Comparison of ENCODE assay signal across 1 cellular context in the genomic region with DNA sequence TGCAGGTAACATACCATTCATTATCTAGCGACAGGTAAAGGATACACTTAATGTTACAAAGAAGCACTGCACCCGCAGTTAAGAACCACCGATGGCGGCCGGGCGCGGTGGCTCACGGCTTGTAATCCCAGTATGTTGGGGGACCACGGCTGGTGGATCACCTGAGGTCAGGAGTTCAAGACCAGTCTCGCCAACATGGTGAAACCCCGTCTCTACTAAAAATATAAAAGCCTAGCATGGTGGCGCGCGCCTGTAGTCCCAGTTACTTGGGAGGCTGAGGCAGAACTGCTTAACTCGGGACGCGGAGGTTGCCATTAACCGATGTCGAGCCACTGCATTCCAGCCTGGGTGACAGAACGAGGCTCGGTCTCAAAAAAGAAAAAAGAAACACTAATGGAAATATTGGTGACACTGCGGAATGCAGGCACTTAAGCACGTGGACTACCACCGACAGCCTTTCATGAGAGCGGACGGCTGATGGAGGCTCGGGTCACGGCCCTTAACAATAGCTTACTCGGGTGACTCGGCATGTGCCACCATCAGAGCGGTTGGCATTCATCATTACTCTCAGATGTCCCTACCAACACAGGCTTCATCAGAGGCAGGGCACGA.
TF ChIP-seq lines count a peak whose summit lies in the region.

No MANE protein-coding gene starts in this region.

TF ChIP-seq in K562, 482 proteins besides CTCF, POLR2A, EP300 and RAD21 (continues in another document):
- TF ChIP-seq DDX20 (tag; IDR thresholded peaks at IDR 0.05; ENCODE audit: low read depth) (no peak), DMBX1 (CRISPR knock-in tag; IDR thresholded peaks at IDR 0.05; ENCODE audit: borderline replicate concordance) (0 out of 2 replicates have a peak, but pooled peaks have one; percentile 26), PYGO2 (tag; IDR thresholded peaks at IDR 0.05) (peak; percentile 12; the same call in 1 of the 2 replicates), EHMT2 (IDR thresholded peaks at IDR 0.05) (no peak), TCF7L2 (IDR thresholded peaks at IDR 0.05; ENCODE audit: low read depth, low read length) (no peak), ZNF507 (tag; conservative IDR thresholded peaks at IDR 0.05) (no peak), ZNF551 (CRISPR knock-in tag; IDR thresholded peaks at IDR 0.05) (0 out of 2 replicates have a peak, but pooled peaks have one; percentile 0), SRF (CRISPR knock-in tag; IDR thresholded peaks at IDR 0.05) (peak in 1 of 2 experiments; percentile 50; a peak in 1 of 4 replicates), BRD4 (IDR thresholded peaks at IDR 0.05) (no peak; the same call in 1 of the 2 replicates), ZNF316 (IDR thresholded peaks at IDR 0.05) (peak; percentile 38; the same call in 1 of the 2 replicates), RBM25 (IDR thresholded peaks at IDR 0.05; ENCODE audit: low read depth, low read length, severe bottlenecking) (peak; percentile 42), ZC3H4 (CRISPR knock-in tag; IDR thresholded peaks at IDR 0.05; ENCODE audit: borderline replicate concordance) (no peak; the same call in none of the 2 replicates), RBFOX2 (IDR thresholded peaks at IDR 0.05; ENCODE audit: low read depth, low read length) (0 out of 2 replicates have a peak, but pooled peaks have one; percentile 85), NFIX (CRISPR knock-in tag; IDR thresholded peaks at IDR 0.05; ENCODE audit: low read depth) (no peak), ZNF644 (tag; IDR thresholded peaks at IDR 0.05; ENCODE audit: low read depth) (peak; percentile 53; the same call in 1 of the 2 replicates), SNRNP70 (optimal IDR thresholded peaks at IDR 0.05; ENCODE audit: low read depth, low read length) (peak; percentile 100), RBM14 (IDR thresholded peaks at IDR 0.05; ENCODE audit: borderline replicate concordance, insufficient read depth, low read depth, low read length) (no peak), ZNF354B (CRISPR knock-in tag; IDR thresholded peaks at IDR 0.05) (no peak), ZNF408 (CRISPR knock-in tag; IDR thresholded peaks at IDR 0.05; ENCODE audit: low read depth) (no peak), SRSF3 (IDR thresholded peaks at IDR 0.05; ENCODE audit: insufficient read depth, low read length) (0 out of 2 replicates have a peak, but pooled peaks have one; percentile 48), ZNF695 (CRISPR knock-in tag; IDR thresholded peaks at IDR 0.05) (0 out of 2 replicates have a peak, but pooled peaks have one; percentile 22), KLF6 (CRISPR knock-in tag; IDR thresholded peaks at IDR 0.05; ENCODE audit: borderline replicate concordance) (no peak), ETS2 (tag; IDR thresholded peaks at IDR 0.05; ENCODE audit: borderline replicate concordance, poor library complexity, severe bottlenecking) (no peak), ZBTB1 (CRISPR knock-in tag; IDR thresholded peaks at IDR 0.05; ENCODE audit: borderline replicate concordance, low read depth) (peak; percentile 81), SMARCA5 (IDR thresholded peaks at IDR 0.05) (0 out of 2 replicates have a peak, but pooled peaks have one; percentile 20), SIN3A (IDR thresholded peaks at IDR 0.05; ENCODE audit: borderline replicate concordance in 2 of 2, control insufficient read depth in 1 of 2, low read depth in 2 of 2, low read length in 2 of 2) (peak in 1 of 2 experiments; percentile 66; a peak in 2 of 4 replicates), ZNF121 (CRISPR knock-in tag; conservative IDR thresholded peaks at IDR 0.05) (no peak), POLR2AphosphoS2 (IDR thresholded peaks at IDR 0.05; ENCODE audit: low read length) (peak; percentile 21; the same call in 1 of the 2 replicates), BRCA1 (IDR thresholded peaks at IDR 0.05) (no peak), BRCA1 (CRISPR knock-in tag; IDR thresholded peaks at IDR 0.05) (peak; percentile 83; the same call in 1 of the 2 replicates), PRMT5 (CRISPR knock-in tag; IDR thresholded peaks at IDR 0.05) (no peak; the same call in 1 of the 2 replicates), KLF16 (IDR thresholded peaks at IDR 0.05) (no peak), BCOR (IDR thresholded peaks at IDR 0.05) (no peak), HNRNPL (IDR thresholded peaks at IDR 0.05; ENCODE audit: low read depth, low read length) (peak; percentile 94), ZNF431 (CRISPR knock-in tag; IDR thresholded peaks at IDR 0.05) (0 out of 2 replicates have a peak, but pooled peaks have one; percentile 15), OTX1 (CRISPR knock-in tag; IDR thresholded peaks at IDR 0.05) (no peak), HEY1 (CRISPR knock-in tag; IDR thresholded peaks at IDR 0.05; ENCODE audit: borderline replicate concordance) (no peak), NR3C1 (CRISPR knock-in tag; IDR thresholded peaks at IDR 0.05) (peak; percentile 78; the same call in 1 of the 2 replicates), ZNF224 (CRISPR knock-in tag; IDR thresholded peaks at IDR 0.05) (no peak), POLR2G (IDR thresholded peaks at IDR 0.05; ENCODE audit: low read depth, low read length) (peak; percentile 74), RBM34 (IDR thresholded peaks at IDR 0.05; ENCODE audit: borderline replicate concordance, insufficient read depth, low read length) (no peak), ESRRB (CRISPR knock-in tag; IDR thresholded peaks at IDR 0.05; ENCODE audit: borderline replicate concordance) (no peak), ZZZ3 (IDR thresholded peaks at IDR 0.05) (no peak), THRAP3 (IDR thresholded peaks at IDR 0.05; ENCODE audit: borderline replicate concordance) (0 out of 2 replicates have a peak, but pooled peaks have one; percentile 80), PHB2 (IDR thresholded peaks at IDR 0.05; ENCODE audit: low read depth) (peak; percentile 8; the same call in 1 of the 2 replicates), MTA3 (IDR thresholded peaks at IDR 0.05; ENCODE audit: borderline replicate concordance) (no peak), HCFC1 (IDR thresholded peaks at IDR 0.05; ENCODE audit: low read depth, low read length) (no peak), ESRRA (IDR thresholded peaks at IDR 0.05; ENCODE audit: borderline replicate concordance, low read depth) (no peak), MYBL2 (IDR thresholded peaks at IDR 0.05; ENCODE audit: low read depth) (no peak), MYBL2 (CRISPR knock-in tag; IDR thresholded peaks at IDR 0.05; ENCODE audit: borderline replicate concordance) (no peak), EWSR1 (IDR thresholded peaks at IDR 0.05; ENCODE audit: borderline replicate concordance, low read depth, partially characterized antibody) (no peak), BDP1 (IDR thresholded peaks at IDR 0.05; ENCODE audit: insufficient read depth, insufficient read length) (no peak)
- TF ChIP-seq, protein P1, sequence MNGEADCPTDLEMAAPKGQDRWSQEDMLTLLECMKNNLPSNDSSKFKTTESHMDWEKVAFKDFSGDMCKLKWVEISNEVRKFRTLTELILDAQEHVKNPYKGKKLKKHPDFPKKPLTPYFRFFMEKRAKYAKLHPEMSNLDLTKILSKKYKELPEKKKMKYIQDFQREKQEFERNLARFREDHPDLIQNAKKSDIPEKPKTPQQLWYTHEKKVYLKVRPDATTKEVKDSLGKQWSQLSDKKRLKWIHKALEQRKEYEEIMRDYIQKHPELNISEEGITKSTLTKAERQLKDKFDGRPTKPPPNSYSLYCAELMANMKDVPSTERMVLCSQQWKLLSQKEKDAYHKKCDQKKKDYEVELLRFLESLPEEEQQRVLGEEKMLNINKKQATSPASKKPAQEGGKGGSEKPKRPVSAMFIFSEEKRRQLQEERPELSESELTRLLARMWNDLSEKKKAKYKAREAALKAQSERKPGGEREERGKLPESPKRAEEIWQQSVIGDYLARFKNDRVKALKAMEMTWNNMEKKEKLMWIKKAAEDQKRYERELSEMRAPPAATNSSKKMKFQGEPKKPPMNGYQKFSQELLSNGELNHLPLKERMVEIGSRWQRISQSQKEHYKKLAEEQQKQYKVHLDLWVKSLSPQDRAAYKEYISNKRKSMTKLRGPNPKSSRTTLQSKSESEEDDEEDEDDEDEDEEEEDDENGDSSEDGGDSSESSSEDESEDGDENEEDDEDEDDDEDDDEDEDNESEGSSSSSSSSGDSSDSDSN (IDR thresholded peaks at IDR 0.05; ENCODE audit: borderline replicate concordance in 1 of 2, low read depth in 2 of 2, low read length in 2 of 2) = no peak
- TF ChIP-seq, protein P2, sequence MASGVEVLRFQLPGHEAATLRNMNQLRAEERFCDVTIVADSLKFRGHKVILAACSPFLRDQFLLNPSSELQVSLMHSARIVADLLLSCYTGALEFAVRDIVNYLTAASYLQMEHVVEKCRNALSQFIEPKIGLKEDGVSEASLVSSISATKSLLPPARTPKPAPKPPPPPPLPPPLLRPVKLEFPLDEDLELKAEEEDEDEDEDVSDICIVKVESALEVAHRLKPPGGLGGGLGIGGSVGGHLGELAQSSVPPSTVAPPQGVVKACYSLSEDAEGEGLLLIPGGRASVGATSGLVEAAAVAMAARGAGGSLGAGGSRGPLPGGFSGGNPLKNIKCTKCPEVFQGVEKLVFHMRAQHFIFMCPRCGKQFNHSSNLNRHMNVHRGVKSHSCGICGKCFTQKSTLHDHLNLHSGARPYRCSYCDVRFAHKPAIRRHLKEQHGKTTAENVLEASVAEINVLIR (CRISPR knock-in tag; IDR thresholded peaks at IDR 0.05) = no peak
- TF ChIP-seq, protein P3, sequence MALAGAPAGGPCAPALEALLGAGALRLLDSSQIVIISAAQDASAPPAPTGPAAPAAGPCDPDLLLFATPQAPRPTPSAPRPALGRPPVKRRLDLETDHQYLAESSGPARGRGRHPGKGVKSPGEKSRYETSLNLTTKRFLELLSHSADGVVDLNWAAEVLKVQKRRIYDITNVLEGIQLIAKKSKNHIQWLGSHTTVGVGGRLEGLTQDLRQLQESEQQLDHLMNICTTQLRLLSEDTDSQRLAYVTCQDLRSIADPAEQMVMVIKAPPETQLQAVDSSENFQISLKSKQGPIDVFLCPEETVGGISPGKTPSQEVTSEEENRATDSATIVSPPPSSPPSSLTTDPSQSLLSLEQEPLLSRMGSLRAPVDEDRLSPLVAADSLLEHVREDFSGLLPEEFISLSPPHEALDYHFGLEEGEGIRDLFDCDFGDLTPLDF (CRISPR knock-in tag; IDR thresholded peaks at IDR 0.05) = peak; percentile 86
- TF ChIP-seq, protein P4, sequence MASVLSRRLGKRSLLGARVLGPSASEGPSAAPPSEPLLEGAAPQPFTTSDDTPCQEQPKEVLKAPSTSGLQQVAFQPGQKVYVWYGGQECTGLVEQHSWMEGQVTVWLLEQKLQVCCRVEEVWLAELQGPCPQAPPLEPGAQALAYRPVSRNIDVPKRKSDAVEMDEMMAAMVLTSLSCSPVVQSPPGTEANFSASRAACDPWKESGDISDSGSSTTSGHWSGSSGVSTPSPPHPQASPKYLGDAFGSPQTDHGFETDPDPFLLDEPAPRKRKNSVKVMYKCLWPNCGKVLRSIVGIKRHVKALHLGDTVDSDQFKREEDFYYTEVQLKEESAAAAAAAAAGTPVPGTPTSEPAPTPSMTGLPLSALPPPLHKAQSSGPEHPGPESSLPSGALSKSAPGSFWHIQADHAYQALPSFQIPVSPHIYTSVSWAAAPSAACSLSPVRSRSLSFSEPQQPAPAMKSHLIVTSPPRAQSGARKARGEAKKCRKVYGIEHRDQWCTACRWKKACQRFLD (CRISPR knock-in tag; IDR thresholded peaks at IDR 0.05) = peak; percentile 88
- TF ChIP-seq, protein P5, sequence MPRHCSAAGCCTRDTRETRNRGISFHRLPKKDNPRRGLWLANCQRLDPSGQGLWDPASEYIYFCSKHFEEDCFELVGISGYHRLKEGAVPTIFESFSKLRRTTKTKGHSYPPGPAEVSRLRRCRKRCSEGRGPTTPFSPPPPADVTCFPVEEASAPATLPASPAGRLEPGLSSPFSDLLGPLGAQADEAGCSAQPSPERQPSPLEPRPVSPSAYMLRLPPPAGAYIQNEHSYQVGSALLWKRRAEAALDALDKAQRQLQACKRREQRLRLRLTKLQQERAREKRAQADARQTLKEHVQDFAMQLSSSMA (CRISPR knock-in tag; IDR thresholded peaks at IDR 0.05) = no peak
- TF ChIP-seq, protein P6, sequence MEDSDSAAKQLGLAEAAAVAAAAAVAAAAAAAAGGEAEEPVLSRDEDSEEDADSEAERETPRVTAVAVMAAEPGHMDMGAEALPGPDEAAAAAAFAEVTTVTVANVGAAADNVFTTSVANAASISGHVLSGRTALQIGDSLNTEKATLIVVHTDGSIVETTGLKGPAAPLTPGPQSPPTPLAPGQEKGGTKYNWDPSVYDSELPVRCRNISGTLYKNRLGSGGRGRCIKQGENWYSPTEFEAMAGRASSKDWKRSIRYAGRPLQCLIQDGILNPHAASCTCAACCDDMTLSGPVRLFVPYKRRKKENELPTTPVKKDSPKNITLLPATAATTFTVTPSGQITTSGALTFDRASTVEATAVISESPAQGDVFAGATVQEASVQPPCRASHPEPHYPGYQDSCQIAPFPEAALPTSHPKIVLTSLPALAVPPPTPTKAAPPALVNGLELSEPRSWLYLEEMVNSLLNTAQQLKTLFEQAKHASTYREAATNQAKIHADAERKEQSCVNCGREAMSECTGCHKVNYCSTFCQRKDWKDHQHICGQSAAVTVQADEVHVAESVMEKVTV (CRISPR knock-in tag; IDR thresholded peaks at IDR 0.05) = 0 out of 2 replicates have a peak, but pooled peaks have one; percentile 19
- TF ChIP-seq, protein P7, sequence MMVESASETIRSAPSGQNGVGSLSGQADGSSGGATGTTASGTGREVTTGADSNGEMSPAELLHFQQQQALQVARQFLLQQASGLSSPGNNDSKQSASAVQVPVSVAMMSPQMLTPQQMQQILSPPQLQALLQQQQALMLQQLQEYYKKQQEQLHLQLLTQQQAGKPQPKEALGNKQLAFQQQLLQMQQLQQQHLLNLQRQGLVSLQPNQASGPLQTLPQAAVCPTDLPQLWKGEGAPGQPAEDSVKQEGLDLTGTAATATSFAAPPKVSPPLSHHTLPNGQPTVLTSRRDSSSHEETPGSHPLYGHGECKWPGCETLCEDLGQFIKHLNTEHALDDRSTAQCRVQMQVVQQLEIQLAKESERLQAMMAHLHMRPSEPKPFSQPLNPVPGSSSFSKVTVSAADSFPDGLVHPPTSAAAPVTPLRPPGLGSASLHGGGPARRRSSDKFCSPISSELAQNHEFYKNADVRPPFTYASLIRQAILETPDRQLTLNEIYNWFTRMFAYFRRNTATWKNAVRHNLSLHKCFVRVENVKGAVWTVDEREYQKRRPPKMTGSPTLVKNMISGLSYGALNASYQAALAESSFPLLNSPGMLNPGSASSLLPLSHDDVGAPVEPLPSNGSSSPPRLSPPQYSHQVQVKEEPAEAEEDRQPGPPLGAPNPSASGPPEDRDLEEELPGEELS (CRISPR knock-in tag; IDR thresholded peaks at IDR 0.05; ENCODE audit: borderline replicate concordance) = peak; percentile 29; the same call in 1 of the 2 replicates
- TF ChIP-seq, protein P8, sequence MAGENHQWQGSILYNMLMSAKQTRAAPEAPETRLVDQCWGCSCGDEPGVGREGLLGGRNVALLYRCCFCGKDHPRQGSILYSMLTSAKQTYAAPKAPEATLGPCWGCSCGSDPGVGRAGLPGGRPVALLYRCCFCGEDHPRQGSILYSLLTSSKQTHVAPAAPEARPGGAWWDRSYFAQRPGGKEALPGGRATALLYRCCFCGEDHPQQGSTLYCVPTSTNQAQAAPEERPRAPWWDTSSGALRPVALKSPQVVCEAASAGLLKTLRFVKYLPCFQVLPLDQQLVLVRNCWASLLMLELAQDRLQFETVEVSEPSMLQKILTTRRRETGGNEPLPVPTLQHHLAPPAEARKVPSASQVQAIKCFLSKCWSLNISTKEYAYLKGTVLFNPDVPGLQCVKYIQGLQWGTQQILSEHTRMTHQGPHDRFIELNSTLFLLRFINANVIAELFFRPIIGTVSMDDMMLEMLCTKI (IDR thresholded peaks at IDR 0.05; ENCODE audit: partially characterized antibody) = no peak
- TF ChIP-seq, protein P9, sequence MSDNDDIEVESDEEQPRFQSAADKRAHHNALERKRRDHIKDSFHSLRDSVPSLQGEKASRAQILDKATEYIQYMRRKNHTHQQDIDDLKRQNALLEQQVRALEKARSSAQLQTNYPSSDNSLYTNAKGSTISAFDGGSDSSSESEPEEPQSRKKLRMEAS (CRISPR knock-in tag; IDR thresholded peaks at IDR 0.05) = peak; percentile 89
